In genomic region chr10:80462277-80462985, GRCh38 we compare ENCODE assay signal across 10 cellular contexts. TPM values are rescaled to one million over a fixed set of nuclear protein-coding genes. Genes with fewer than 3 reads are reported as not detected.
DNase-seq lines count a peak whose midpoint lies in the region; ATAC-seq, FAIRE-seq and TF ChIP-seq lines count a peak whose summit lies in the region.
"Had no signal": no experiment of that assay in that cellular context is flagged by ENCODE, and none has a peak within 500 bp of the region (broad histone marks: within the 10 kb centered on the region; RNA-seq: fewer than 3 reads in every experiment).

No MANE protein-coding gene starts in this region.

- H3K27ac Mint-ChIP-seq in activated CD4-positive, alpha-beta memory T cell treated with anti-CD3 and anti-CD28 coated beads, Interleukin-2, amount 10 ng/mL, durations not matched to agents 7 days and 5 days, result peak overlapping the region; percentile 97

- FAIRE-seq in HTR-8/SVneo (lab: Jason Lieb, UNC), result no peak

- no peaks in the 10 kb centered on the region for H3K9me2 ChIP-seq in DOHH2 (replicated peaks; ENCODE audit: control insufficient read depth, low read length)

- POLR2A ChIA-PET in activated CD4-positive, alpha-beta memory T cell treated with anti-CD3 and anti-CD28 coated beads, Interleukin-2, amount 10 ng/mL, durations not matched to agents 7 days and 5 days (lab: Charles Lee), result interaction anchor here (1.6 to 21.7 kb wide), 7 partner anchors 5 to 38 kb away, joined by 6 to 404 read pairs (median 11); partner anchors contain the start of gene TSPAN14

- CTCF ChIA-PET in activated CD4-positive, alpha-beta memory T cell treated with anti-CD3 and anti-CD28 coated beads, Interleukin-2, amount 10 ng/mL, durations not matched to agents 7 days and 5 days (lab: Charles Lee), result interaction anchor here (0.7 to 24.7 kb wide), 6 partner anchors 8 to 85 kb away, joined by 3 to 414 read pairs (median 3); partner anchors contain the start of gene TSPAN14

- H3K36me3 ChIP-seq in DOHH2 (ENCODE audit: control insufficient read depth, low read length) (peaks cover 8% of the 10 kb centered on the region), gastroesophageal sphincter (no peaks in the 10 kb centered on the region)

- H3K79me2 ChIP-seq in DOHH2 (ENCODE audit: control insufficient read depth, low read length), result peaks cover 99% of the 10 kb centered on the region

- no peaks in the 10 kb centered on the region for H3K27me3 ChIP-seq in DOHH2 (ENCODE audit: control insufficient read depth, low read length)
- no peaks in the 10 kb centered on the region for H3K27me3 ChIP-seq in gastroesophageal sphincter

- H3K36me3 Mint-ChIP-seq in activated CD4-positive, alpha-beta memory T cell treated with anti-CD3 and anti-CD28 coated beads, Interleukin-2, amount 10 ng/mL, durations not matched to agents 7 days and 5 days (ENCODE audit: low read depth), result peaks cover 65% of the 10 kb centered on the region

- 30 to 53% methylated on average over 2 to 5 of the region's 8 CpGs for WGBS in gastroesophageal sphincter (ENCODE audit: low coverage in 1 of 2), 2 donors

- no peak for TF ChIP-seq EP300 in gastroesophageal sphincter (IDR thresholded peaks at IDR 0.05)

- TF ChIP-seq CTCF in DOHH2 (IDR thresholded peaks at IDR 0.05; ENCODE audit: low read depth, low read length, poor library complexity, severe bottlenecking), result no peak
- TF ChIP-seq CTCF in gastroesophageal sphincter (IDR thresholded peaks at IDR 0.05), result no peak

- intact Hi-C loops in sciatic nerve (cut with DNase I), result loop anchor here (5.0 kb wide), 1 partner anchor 35 kb away; no protein-coding TSS in a partner anchor

- H3K9me3 ChIP-seq in DOHH2 (ENCODE audit: control insufficient read depth, insufficient read depth, low read length), result no peaks in the 10 kb centered on the region
- no peaks in the 10 kb centered on the region for H3K9me3 ChIP-seq in gastroesophageal sphincter

- peak; percentile 50 for ATAC-seq in gastroesophageal sphincter
- peak; percentile 52 for ATAC-seq in sciatic nerve
- no peak for ATAC-seq in GM21447 (IDR thresholded peaks at IDR 0.05; ENCODE audit: unreplicated experiment)
- ATAC-seq in GM21528 (IDR thresholded peaks at IDR 0.05; ENCODE audit: low FRiP score, unreplicated experiment), result no peak

- H3K4me3 ChIP-seq in DOHH2 (ENCODE audit: low read length), result peak overlapping the region; percentile 36
- H3K4me3 ChIP-seq in gastroesophageal sphincter, result peak overlapping the region in 1 of 2 donors; percentile 11

- H3F3A ChIP-seq in DOHH2 (ENCODE audit: control insufficient read depth, insufficient read depth), result no peaks in the 10 kb centered on the region

- peak overlapping the region; percentile 56 for H3K4me2 ChIP-seq in DOHH2 (ENCODE audit: low read length)
- H3K4me2 ChIP-seq: KMS-11 had no signal

- no peak for TF ChIP-seq POLR2A in gastroesophageal sphincter (IDR thresholded peaks at IDR 0.05)

- DNase-seq in activated CD4-positive, alpha-beta memory T cell treated with anti-CD3 and anti-CD28 coated beads, Interleukin-2, amount 10 ng/mL, durations not matched to agents 7 days and 5 days, result no peak
- DNase-seq in sciatic nerve (ENCODE audit: low spot score) (peak; percentile 62), NCI-H1048 (lab: John Stamatoyannopoulos, UW) (no peak), HTR-8/SVneo (ENCODE audit: insufficient read length, low spot score) (no peak)
- DNase-seq: nucleus accumbens had no signal

- H3K27me3 Mint-ChIP-seq in activated CD4-positive, alpha-beta memory T cell treated with anti-CD3 and anti-CD28 coated beads, Interleukin-2, amount 10 ng/mL, durations not matched to agents 7 days and 5 days, result no peaks in the 10 kb centered on the region

- no peaks in the 10 kb centered on the region for H4K20me1 ChIP-seq in DOHH2 (ENCODE audit: control insufficient read depth, insufficient read depth, low read depth, low read length)

- H3K4me3 Mint-ChIP-seq in activated CD4-positive, alpha-beta memory T cell treated with anti-CD3 and anti-CD28 coated beads, Interleukin-2, amount 10 ng/mL, durations not matched to agents 7 days and 5 days, result peak overlapping the region; percentile 28

- peak overlapping the region; percentile 55 for H3K27ac ChIP-seq in DOHH2 (ENCODE audit: low read depth, low read length)
- H3K27ac ChIP-seq in gastroesophageal sphincter, result peak overlapping the region; percentile 13 to 75 (median 66)
- H3K27ac ChIP-seq: KMS-11 had no signal

- H3K4me1 Mint-ChIP-seq in activated CD4-positive, alpha-beta memory T cell treated with anti-CD3 and anti-CD28 coated beads, Interleukin-2, amount 10 ng/mL, durations not matched to agents 7 days and 5 days, result peaks cover 99% of the 10 kb centered on the region

- H3K4me1 ChIP-seq in DOHH2 (ENCODE audit: control insufficient read depth, low read length) (peaks cover 100% of the 10 kb centered on the region), gastroesophageal sphincter (peaks cover 12 to 100% (median 90%) of the 10 kb centered on the region in 3 donors)

- no peaks in the 10 kb centered on the region for H3K9me3 Mint-ChIP-seq in activated CD4-positive, alpha-beta memory T cell treated with anti-CD3 and anti-CD28 coated beads, Interleukin-2, amount 10 ng/mL, durations not matched to agents 7 days and 5 days

RNA-seq across cellular contexts. Expression of gene TSPAN14, which starts 8.3 kb away (rescaled TPM):
- 100 to 1,000 TPM; 130 to 136 TPM for total RNA-seq in activated CD4-positive, alpha-beta memory T cell treated with anti-CD3 and anti-CD28 coated beads, Interleukin-2, amount 10 ng/mL, durations not matched to agents 7 days and 5 days
- total RNA-seq in gastroesophageal sphincter, result 10 to 100 TPM; 23.3 to 52.4 (median 37.1) TPM
- total RNA-seq in sciatic nerve, result 103 TPM

RNA-seq across cellular contexts. Expression of gene PRXL2A, which starts 54.1 kb away (rescaled TPM):
- total RNA-seq in activated CD4-positive, alpha-beta memory T cell treated with anti-CD3 and anti-CD28 coated beads, Interleukin-2, amount 10 ng/mL, durations not matched to agents 7 days and 5 days, result 1 to 10 TPM; 4.5 to 5.2 TPM
- total RNA-seq in gastroesophageal sphincter (10 to 100 TPM; 26.4 to 29.4 (median 26.6) TPM), sciatic nerve (117 TPM)

Comparison
In these comparisons a context has a peak if more than half of its experiments do, and no peak if none do; other contexts are left out.
1. ATAC-seq: peak in gastroesophageal sphincter (single experiment) and sciatic nerve (single experiment); none in GM21447 (single experiment) and GM21528 (single experiment).
2. RNA of gene PRXL2A, which starts 54.1 kb away (total RNA-seq): 117 TPM in sciatic nerve (single experiment) and 26.4 to 29.4 TPM in gastroesophageal sphincter; 4.5 to 5.2 TPM in activated CD4-positive, alpha-beta memory T cell treated with anti-CD3 and anti-CD28 coated beads, Interleukin-2, amount 10 ng/mL, durations not matched to agents 7 days and 5 days; every median in the first group is over 4 times any median in the second.